8 cellular contexts compared by ENCODE assay signal in genomic region chr13:114161644-114162532, GRCh38. TPM values are rescaled to one million over a fixed set of nuclear protein-coding genes. Genes with fewer than 3 reads are reported as not detected.
DNase-seq lines count a peak whose midpoint lies in the region; FAIRE-seq and TF ChIP-seq lines count a peak whose summit lies in the region.

No MANE protein-coding gene starts in this region.

- POLR2A ChIA-PET in GM10248 (lab: Yijun Ruan, JAX), result no interaction called here

- no peak overlapping the region for H3K9ac ChIP-seq in kidney (ENCODE audit: low read length in 2 of 2)

- H3K4me1 ChIP-seq in ACC112 (ENCODE audit: control insufficient read depth, insufficient read depth, low read length, unreplicated experiment) (peaks cover 5% of the 10 kb centered on the region), kidney (ENCODE audit: control insufficient read depth in 1 of 2, insufficient read depth in 1 of 2, low read depth in 1 of 2, low read length in 2 of 2) (peaks cover 0 to 8% of the 10 kb centered on the region in 2 donors), tibial artery (peaks cover 0 to 27% (median 20%) of the 10 kb centered on the region in 4 donors)

- H3K79me2 ChIP-seq in ACC112 (ENCODE audit: control insufficient read depth, insufficient read depth, low read length, unreplicated experiment), result no peaks in the 10 kb centered on the region

- DNase-seq in KG1 (lab: John Stamatoyannopoulos, UW), result peak; percentile 32
- peak; percentile 37 for DNase-seq in activated effector memory CD4-positive, alpha-beta T cell treated with Interleukin-2 at 50 U/mL for 16 hours
- DNase-seq in kidney, result peak; percentile 87
- DNase-seq in tibial artery, result peak; percentile 58 to 64
- no peak for DNase-seq in iPS-NIHi7 (ENCODE audit: extremely low spot score)
- DNase-seq in GM10248 (ENCODE audit: extremely low spot score), result no peak
- no peak for DNase-seq in HCEC 1CT

- H3K9me3 ChIP-seq in kidney (ENCODE audit: control insufficient read depth in 1 of 2, low read length in 2 of 2) (no peaks in the 10 kb centered on the region), tibial artery (no peaks in the 10 kb centered on the region)

- no peak for TF ChIP-seq CTCF in kidney (IDR thresholded peaks at IDR 0.05; ENCODE audit: borderline replicate concordance, extremely low read depth, insufficient read depth)
- no peak for TF ChIP-seq CTCF in tibial artery (IDR thresholded peaks at IDR 0.05)
- no peak for TF ChIP-seq CTCF in GM10248 (IDR thresholded peaks at IDR 0.05; ENCODE audit: control extremely low read depth, extremely low read depth, low read depth, missing control alignments)

- H3K4me3 ChIP-seq in ACC112 (ENCODE audit: low read depth, low read length) (peak overlapping the region; percentile 23), kidney (ENCODE audit: low read length in 2 of 2) (peak overlapping the region in 1 of 2 donors; percentile 17), tibial artery (no peak overlapping the region)

- intact Hi-C loops in kidney (cut with DNase I), result no loop called here
- intact Hi-C loops in tibial artery (cut with DNase I; ENCODE audit: low total_unique reads), result no loop called here

- H3K27ac ChIP-seq in ACC112 (ENCODE audit: low read depth, low read length) (no peak overlapping the region), kidney (ENCODE audit: low read depth in 2 of 2, low read length in 2 of 2) (no peak overlapping the region), tibial artery (no peak overlapping the region)

- H3K36me3 ChIP-seq in ACC112 (ENCODE audit: insufficient read depth, low read length), result no peaks in the 10 kb centered on the region
- no peaks in the 10 kb centered on the region for H3K36me3 ChIP-seq in kidney (ENCODE audit: control insufficient read depth in 1 of 2, insufficient read depth in 2 of 2, low read length in 2 of 2)
- H3K36me3 ChIP-seq in tibial artery, result no peaks in the 10 kb centered on the region

- FAIRE-seq in kidney (lab: Jason Lieb, UNC), result no peak

- H3K27me3 ChIP-seq in ACC112 (ENCODE audit: insufficient read depth, low read length), result no peaks in the 10 kb centered on the region; the same call in 1 of the 2 replicates
- peaks cover 0 to 35% of the 10 kb centered on the region in 2 donors for H3K27me3 ChIP-seq in tibial artery

- CTCF ChIA-PET in GM10248 (lab: Yijun Ruan, JAX), result interaction anchor here (1.0 kb wide), 1 partner anchor 35 kb away, joined by 3 read pairs; no protein-coding TSS in a partner anchor

- peak overlapping the region; percentile 57 for H2AFZ ChIP-seq in ACC112 (ENCODE audit: low read length, unreplicated experiment)

RNA-seq across cellular contexts. Expression of gene CFAP97D2, which starts 17.2 kb away (rescaled TPM):
- total RNA-seq in kidney, result not detected
- polyA plus RNA-seq in kidney (ENCODE audit: insufficient read depth, low read depth, low replicate concordance), result not detected

RNA-seq across cellular contexts. Expression of gene RASA3, which starts 29.5 kb away (rescaled TPM):
- 28.8 TPM for total RNA-seq in kidney
- 4.2 TPM for polyA plus RNA-seq in kidney (ENCODE audit: insufficient read depth, low read depth, low replicate concordance)

Comparison
In these comparisons a context has a peak if more than half of its experiments do, and no peak if none do; other contexts are left out.
1. DNase-seq: peak in KG1 (single experiment), activated effector memory CD4-positive, alpha-beta T cell treated with Interleukin-2 at 50 U/mL for 16 hours (single experiment), kidney (single experiment) and tibial artery (2 of 2); none in iPS-NIHi7 (single experiment), GM10248 (single experiment) and HCEC 1CT (single experiment).